16 cellular contexts compared by ENCODE assay signal in genomic region chr4:142656178-142656577, GRCh38.
DNase-seq lines count a peak whose midpoint lies in the region; ATAC-seq, FAIRE-seq and TF ChIP-seq lines count a peak whose summit lies in the region.
"Had no signal": no experiment of that assay in that cellular context is flagged by ENCODE, and none has a peak within 500 bp of the region (broad histone marks: within the 10 kb centered on the region; RNA-seq: fewer than 3 reads in every experiment).

No MANE protein-coding gene starts in this region.

- H3K9me3 Mint-ChIP-seq in MCF 10A (ENCODE audit: unreplicated experiment) = peaks cover 24% of the 10 kb centered on the region

- BruUV-seq in MCF 10A (replicated peaks; lab: Mats Ljungman, UMichigan) = no TSS peak
- no TSS peak for BruUV-seq in HepG2 (replicated peaks; lab: Mats Ljungman, UMichigan)

- no peaks in the 10 kb centered on the region for H3K27me3 Mint-ChIP-seq in MCF 10A (ENCODE audit: insufficient read depth, unreplicated experiment)
- H3K27me3 Mint-ChIP-seq: B cell; stimulated activated naive CD8-positive, alpha-beta T cell treated with anti-CD3 and anti-CD28 coated beads, Interleukin-15, Interleukin-2, amounts not matched to agents 100 ng/mL and 50 ng/mL, for 24 hours had no signal

- no peaks in the 10 kb centered on the region for H3K79me2 ChIP-seq in HepG2 (ENCODE audit: insufficient read depth, low read length)

- POLR2A ChIA-PET in MCF 10A (lab: Yijun Ruan, JAX) (no interaction called here), HepG2 (lab: Yijun Ruan, JAX) (no interaction called here)

- H3K36me3 ChIP-seq in breast epithelium (peaks cover 3% of the 10 kb centered on the region), HepG2 (replicated peaks in 1 of 2; ENCODE audit: control insufficient read depth in 1 of 2, insufficient read depth in 2 of 2, low read length in 2 of 2) (no peaks in the 10 kb centered on the region)

- WGBS in HepG2 (ENCODE audit: low lambda C conversion rate) = 0% methylated on average over 3 of the region's 5 CpGs

- TF ChIP-seq POLR2A in breast epithelium (IDR thresholded peaks at IDR 0.05) (no peak), HepG2 (IDR thresholded peaks at IDR 0.05; ENCODE audit: insufficient read depth in 1 of 2, low read depth in 2 of 2, low read length in 2 of 2) (no peak)

- H2AFZ ChIP-seq in HepG2 (ENCODE audit: low read length) = no peak overlapping the region

- intact Hi-C loops in MCF 10A (cut with micrococcal nuclease) (no loop called here), breast epithelium (cut with DNase I; ENCODE audit: low total_unique reads) (no loop called here), HepG2 (cut with micrococcal nuclease; ENCODE audit: unreplicated experiment) (no loop called here)

- H3K4me1 ChIP-seq in breast epithelium (no peaks in the 10 kb centered on the region), foreskin keratinocyte (no peaks in the 10 kb centered on the region), HepG2 (ENCODE audit: insufficient read depth, low read length) (no peaks in the 10 kb centered on the region)
- H3K4me1 ChIP-seq: heart right ventricle had no signal

- H4K20me1 ChIP-seq in HepG2 (ENCODE audit: insufficient read depth, low read length) = no peaks in the 10 kb centered on the region

- no peak for ATAC-seq in foreskin keratinocyte
- no peak for ATAC-seq in HepG2
- ATAC-seq: heart right ventricle, K562 had no signal

- no peak overlapping the region for H3K4me3 Mint-ChIP-seq in MCF 10A (ENCODE audit: unreplicated experiment)
- H3K4me3 Mint-ChIP-seq: B cell; stimulated activated naive CD8-positive, alpha-beta T cell treated with anti-CD3 and anti-CD28 coated beads, Interleukin-15, Interleukin-2, amounts not matched to agents 100 ng/mL and 50 ng/mL, for 24 hours had no signal

- no peak overlapping the region for H3K27ac Mint-ChIP-seq in MCF 10A (ENCODE audit: low read depth, unreplicated experiment)
- H3K27ac Mint-ChIP-seq: B cell; stimulated activated naive CD8-positive, alpha-beta T cell treated with anti-CD3 and anti-CD28 coated beads, Interleukin-15, Interleukin-2, amounts not matched to agents 100 ng/mL and 50 ng/mL, for 24 hours had no signal

- H3K27ac ChIP-seq in breast epithelium (no peak overlapping the region), foreskin keratinocyte (no peak overlapping the region), HepG2 (ENCODE audit: extremely low read length, insufficient read depth, low read length) (no peak overlapping the region)
- H3K27ac ChIP-seq: heart right ventricle had no signal

- H3K9me3 ChIP-seq in breast epithelium (peaks cover 36 to 88% of the 10 kb centered on the region in 2 donors), HepG2 (ENCODE audit: low read length) (peaks cover 78% of the 10 kb centered on the region)

- in situ Hi-C loops in HepG2 (cut with HindIII; ENCODE audit: extremely low pct_ligation_motif_present, low pct_unique_long_range_greater_than_20kb) = no loop called here

- CTCF ChIA-PET in MCF 10A (lab: Yijun Ruan, JAX) = no interaction called here
- CTCF ChIA-PET in HepG2 (lab: Yijun Ruan, JAX; ENCODE audit: low intra/inter-chr PET ratio, low total read pairs) = no interaction called here

- FAIRE-seq in HepG2 (lab: Jason Lieb, UNC) = no peak
- FAIRE-seq: colon, K562, small intestine had no signal

- TF ChIP-seq EP300 in HepG2 (IDR thresholded peaks at IDR 0.05; ENCODE audit: low read depth in 2 of 2, low read length in 2 of 2) (no peak), HepG2 (CRISPR knock-in tag; IDR thresholded peaks at IDR 0.05; ENCODE audit: borderline replicate concordance) (no peak)

- no peaks in the 10 kb centered on the region for H3K36me3 Mint-ChIP-seq in MCF 10A (ENCODE audit: insufficient read depth, unreplicated experiment)

- peak; percentile 46 for DNase-seq in MCF 10A (ENCODE audit: unreplicated experiment)
- no peak for DNase-seq in breast epithelium (ENCODE audit: low spot score in 2 of 2)
- DNase-seq in activated CD4-positive, alpha-beta T cell treated with anti-CD3 and anti-CD28 coated beads, Interleukin-2, amount 50 U/mL, for 48 hours = peak; percentile 34 to 37
- DNase-seq in foreskin keratinocyte = peak; percentile 24 to 52
- DNase-seq in stromal cell of bone marrow (ENCODE audit: low read depth) = peak; percentile 7
- no peak for DNase-seq in NK-92 treated with Interleukin-12 subunit alpha and Interleukin-12 subunit beta, amount 100 ng/mL, for 24 hours (lab: John Stamatoyannopoulos, UW)
- no peak for DNase-seq in anterior cingulate cortex (lab: John Stamatoyannopoulos, UW)
- DNase-seq in HepG2 (ENCODE audit: low spot score) = no peak
- DNase-seq: heart right ventricle, midbrain, SK-N-SH, small intestine had no signal

- H3K4me3 ChIP-seq in breast epithelium (no peak overlapping the region), HepG2 (replicated peaks in 1 of 3; ENCODE audit: insufficient read depth in 1 of 3, low read depth in 2 of 3, low read length in 3 of 3) (no peak overlapping the region)
- H3K4me3 ChIP-seq: heart right ventricle, K562 had no signal

- TF ChIP-seq CTCF in MCF 10A (IDR thresholded peaks at IDR 0.05; ENCODE audit: unreplicated experiment) = no peak
- no peak for TF ChIP-seq CTCF in breast epithelium (IDR thresholded peaks at IDR 0.05)
- no peak for TF ChIP-seq CTCF in foreskin keratinocyte (conservative IDR thresholded peaks at IDR 0.05)
- TF ChIP-seq CTCF in HepG2 (CRISPR knock-in tag; IDR thresholded peaks at IDR 0.05) = no peak

- H3K9ac ChIP-seq in HepG2 (ENCODE audit: insufficient read depth, low read depth, low read length) = no peak overlapping the region
- H3K9ac ChIP-seq: SK-N-SH had no signal

- TF ChIP-seq RAD21 in HepG2 (CRISPR knock-in tag; IDR thresholded peaks at IDR 0.05) = no peak

- H3K4me1 Mint-ChIP-seq in MCF 10A (ENCODE audit: insufficient read depth, unreplicated experiment) = no peaks in the 10 kb centered on the region
- H3K4me1 Mint-ChIP-seq: B cell had no signal

- H3K27me3 ChIP-seq in breast epithelium = no peaks in the 10 kb centered on the region
- H3K27me3 ChIP-seq in foreskin keratinocyte = no peaks in the 10 kb centered on the region
- H3K27me3 ChIP-seq in HepG2 (ENCODE audit: control insufficient read depth in 1 of 2, insufficient read depth in 2 of 2, low read length in 2 of 2) = no peaks in the 10 kb centered on the region
- H3K27me3 ChIP-seq: heart right ventricle had no signal

- no peak overlapping the region for H3K4me2 ChIP-seq in HepG2 (ENCODE audit: low read depth, low read length)
- H3K4me2 ChIP-seq: SK-N-SH had no signal

TF ChIP-seq in HepG2, 621 proteins besides CTCF, POLR2A, EP300 and RAD21:
- TF ChIP-seq STAT6 (CRISPR knock-in tag; IDR thresholded peaks at IDR 0.05; ENCODE audit: borderline replicate concordance) (no peak), MIER2 (CRISPR knock-in tag; IDR thresholded peaks at IDR 0.05) (no peak), CREB1 (IDR thresholded peaks at IDR 0.05) (no peak), CREB1 (CRISPR knock-in tag; IDR thresholded peaks at IDR 0.05) (no peak), ZNF33B (CRISPR knock-in tag; IDR thresholded peaks at IDR 0.05) (no peak), AHR (CRISPR knock-in tag; IDR thresholded peaks at IDR 0.05) (no peak), CCDC6 (CRISPR knock-in tag; IDR thresholded peaks at IDR 0.05) (no peak), TFE3 (CRISPR knock-in tag; IDR thresholded peaks at IDR 0.05) (no peak)

Comparison
In these comparisons a context has a peak if more than half of its experiments do, and no peak if none do; other contexts are left out.
1. DNase-seq: peak in MCF 10A (single experiment), activated CD4-positive, alpha-beta T cell treated with anti-CD3 and anti-CD28 coated beads, Interleukin-2, amount 50 U/mL, for 48 hours (2 of 2), foreskin keratinocyte (2 of 2) and stromal cell of bone marrow (single experiment); none in breast epithelium (0 of 2), NK-92 treated with Interleukin-12 subunit alpha and Interleukin-12 subunit beta, amount 100 ng/mL, for 24 hours (single experiment), anterior cingulate cortex (0 of 58) and HepG2 (single experiment).